9 cellular contexts compared by ENCODE assay signal in genomic region chr3:171183042-171183441, GRCh38.
DNase-seq lines count a peak whose midpoint lies in the region; ATAC-seq and TF ChIP-seq lines count a peak whose summit lies in the region.
"Had no signal": no experiment of that assay in that cellular context is flagged by ENCODE, and none has a peak within 500 bp of the region (broad histone marks: within the 10 kb centered on the region; RNA-seq: fewer than 3 reads in every experiment).

No MANE protein-coding gene starts in this region.

- no peak overlapping the region for H3K4me2 ChIP-seq in neural progenitor cell

- peaks cover 14% of the 10 kb centered on the region for H3K4me1 ChIP-seq in neural progenitor cell

- peaks cover 37% of the 10 kb centered on the region for H3K4me1 Mint-ChIP-seq in Calu3 (ENCODE audit: low read depth, unreplicated experiment)
- peaks cover 3% of the 10 kb centered on the region for H3K4me1 Mint-ChIP-seq in neural progenitor cell
- peaks cover 43% of the 10 kb centered on the region for H3K4me1 Mint-ChIP-seq in activated naive CD4-positive, alpha-beta T cell treated with anti-CD3 and anti-CD28 coated beads for 36 hours (ENCODE audit: low read depth)

- intact Hi-C loops in Calu3 (cut with micrococcal nuclease; ENCODE audit: unreplicated experiment) = loop anchor here (1.0 kb wide), 2 partner anchors 133 to 222 kb away; no protein-coding TSS in a partner anchor
- intact Hi-C loops in activated naive CD4-positive, alpha-beta T cell treated with anti-CD3 and anti-CD28 coated beads for 36 hours (cut with micrococcal nuclease) = no loop called here

- no peak for ATAC-seq in HG03520 (IDR thresholded peaks at IDR 0.05; ENCODE audit: unreplicated experiment)
- no peak for ATAC-seq in GM19452 (IDR thresholded peaks at IDR 0.05; ENCODE audit: unreplicated experiment)

- no peak overlapping the region for H3K9ac ChIP-seq in neural progenitor cell

- H3K36me3 ChIP-seq in neural progenitor cell = no peaks in the 10 kb centered on the region

- H3K27me3 ChIP-seq in neural progenitor cell = no peaks in the 10 kb centered on the region

- H3F3A ChIP-seq in neural progenitor cell (ENCODE audit: low read depth) = no peaks in the 10 kb centered on the region

- DNase-seq in Calu3 (peak; percentile 44), NCI-H69 (lab: John Stamatoyannopoulos, UW) (peak; percentile 5), dermis blood vessel endothelial cell (peak; percentile 40), neural progenitor cell (ENCODE audit: low spot score) (no peak), NCI-H1105 treated with DMSO at 0.1 percent for 48 hours (lab: John Stamatoyannopoulos, UW) (no peak)
- no peak for DNase-seq in activated naive CD4-positive, alpha-beta T cell treated with anti-CD3 and anti-CD28 coated beads for 36 hours

- CTCF ChIA-PET in Calu3 (lab: Charles Lee) = interaction anchor here (0.6 to 1.5 kb wide), 7 partner anchors 15 to 221 kb away, joined by 3 to 17 read pairs (median 5); no protein-coding TSS in a partner anchor
- CTCF ChIA-PET in activated naive CD4-positive, alpha-beta T cell treated with anti-CD3 and anti-CD28 coated beads for 36 hours (lab: Charles Lee) = interaction anchor here (0.9 to 1.3 kb wide), 3 partner anchors 10 to 383 kb away, joined by 3 to 4 read pairs (median 3); no protein-coding TSS in a partner anchor

- H3K27ac Mint-ChIP-seq in Calu3 (ENCODE audit: unreplicated experiment) (no peak overlapping the region), neural progenitor cell (no peak overlapping the region)
- no peak overlapping the region for H3K27ac Mint-ChIP-seq in activated naive CD4-positive, alpha-beta T cell treated with anti-CD3 and anti-CD28 coated beads for 36 hours

- H3K36me3 Mint-ChIP-seq in Calu3 (ENCODE audit: insufficient read depth, unreplicated experiment) (no peaks in the 10 kb centered on the region), neural progenitor cell (peaks cover 12% of the 10 kb centered on the region)
- H3K36me3 Mint-ChIP-seq in activated naive CD4-positive, alpha-beta T cell treated with anti-CD3 and anti-CD28 coated beads for 36 hours (ENCODE audit: low read depth) = peaks cover 11% of the 10 kb centered on the region

- H2AFZ ChIP-seq in neural progenitor cell (replicated peaks) = no peak overlapping the region

- BruUV-seq in Calu3 (replicated peaks; lab: Mats Ljungman, UMichigan) = no TSS peak

- H3K79me2 ChIP-seq in neural progenitor cell (ENCODE audit: low read depth) = no peaks in the 10 kb centered on the region

- H3K27ac ChIP-seq in neural progenitor cell = no peak overlapping the region
- H3K27ac ChIP-seq: SK-N-MC had no signal

- H4K20me1 ChIP-seq in neural progenitor cell (ENCODE audit: low read depth) = no peaks in the 10 kb centered on the region

- H3K27me3 Mint-ChIP-seq in Calu3 (ENCODE audit: unreplicated experiment) (no peaks in the 10 kb centered on the region), neural progenitor cell (ENCODE audit: insufficient read depth, low read depth) (no peaks in the 10 kb centered on the region)
- H3K27me3 Mint-ChIP-seq in activated naive CD4-positive, alpha-beta T cell treated with anti-CD3 and anti-CD28 coated beads for 36 hours (ENCODE audit: low read depth) = no peaks in the 10 kb centered on the region

- peak; percentile 45 for TF ChIP-seq CTCF in Calu3 (IDR thresholded peaks at IDR 0.05; ENCODE audit: unreplicated experiment)
- peak; percentile 17 for TF ChIP-seq CTCF in neural progenitor cell (IDR thresholded peaks at IDR 0.05)

- H3K9me3 Mint-ChIP-seq in Calu3 (ENCODE audit: low read depth, unreplicated experiment) (no peaks in the 10 kb centered on the region), neural progenitor cell (no peaks in the 10 kb centered on the region)
- no peaks in the 10 kb centered on the region for H3K9me3 Mint-ChIP-seq in activated naive CD4-positive, alpha-beta T cell treated with anti-CD3 and anti-CD28 coated beads for 36 hours

- no peaks in the 10 kb centered on the region for H3K9me3 ChIP-seq in neural progenitor cell (ENCODE audit: low read depth)

- H3K4me3 ChIP-seq in neural progenitor cell = no peak overlapping the region
- H3K4me3 ChIP-seq: SK-N-MC had no signal

- H3K4me3 Mint-ChIP-seq in Calu3 (ENCODE audit: low read depth, unreplicated experiment) (no peak overlapping the region), neural progenitor cell (no peak overlapping the region)
- H3K4me3 Mint-ChIP-seq in activated naive CD4-positive, alpha-beta T cell treated with anti-CD3 and anti-CD28 coated beads for 36 hours = no peak overlapping the region

Comparison
In these comparisons a context has a peak if more than half of its experiments do, and no peak if none do; other contexts are left out.
1. DNase-seq: peak in Calu3 (single experiment), NCI-H69 (single experiment) and dermis blood vessel endothelial cell (single experiment); none in neural progenitor cell (single experiment), activated naive CD4-positive, alpha-beta T cell treated with anti-CD3 and anti-CD28 coated beads for 36 hours (single experiment) and NCI-H1105 treated with DMSO at 0.1 percent for 48 hours (single experiment).